Comparison of ENCODE assay signal across 8 cellular contexts in the genomic region with DNA sequence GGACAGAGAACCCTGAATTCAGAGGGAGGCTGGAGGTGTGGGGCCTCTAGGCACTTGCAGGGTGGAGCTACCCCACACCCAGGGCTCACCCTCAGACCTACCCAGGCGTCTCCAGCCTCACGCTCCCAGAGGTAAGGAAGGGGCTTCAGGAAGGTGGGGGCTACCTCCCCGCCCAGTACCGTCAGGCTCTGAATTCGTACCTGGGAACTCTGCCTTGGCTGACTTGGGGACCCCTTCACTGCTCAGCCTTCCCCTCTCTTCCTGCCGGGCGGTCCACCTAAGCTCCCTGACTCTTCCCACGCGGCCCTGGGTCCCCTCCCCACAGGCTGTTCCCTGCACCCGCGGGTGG. TPM values are rescaled to one million over a fixed set of nuclear protein-coding genes. Genes with fewer than 3 reads are reported as not detected.
A peak's percentile ranks its signal among the peaks of the same experiment; 100 is the strongest.
DNase-seq lines count a peak whose midpoint lies in the region; ATAC-seq and TF ChIP-seq lines count a peak whose summit lies in the region.

No MANE protein-coding gene starts in this region.

- H3K4me3 ChIP-seq in colonic mucosa = peak overlapping the region; percentile 33
- peak overlapping the region; percentile 27 for H3K4me3 ChIP-seq in mononuclear cell (ENCODE audit: low read length)
- peak overlapping the region in 3 of 4 donors; percentile 8 to 57 (median 27) for H3K4me3 ChIP-seq in transverse colon
- H3K4me3 ChIP-seq in SJCRH30 = no peak overlapping the region

- intact Hi-C loops in Right ventricle myocardium inferior (cut with DNase I) = no loop called here
- intact Hi-C loops in left cardiac atrium (cut with DNase I) = no loop called here
- intact Hi-C loops in colonic mucosa (cut with DNase I) = no loop called here
- intact Hi-C loops in transverse colon (cut with DNase I; ENCODE audit: low total_unique reads) = no loop called here

- H3K36me3 ChIP-seq in colonic mucosa (no peaks in the 10 kb centered on the region), transverse colon (no peaks in the 10 kb centered on the region), SJCRH30 (no peaks in the 10 kb centered on the region)

- 61% methylated on average over 10 of the region's 11 CpGs; no CpG with 5 or more reads in 1 of the 2 donors for WGBS in transverse colon (ENCODE audit: low coverage in 1 of 2), 2 donors

- TF ChIP-seq EP300 in transverse colon (IDR thresholded peaks at IDR 0.05; ENCODE audit: low read depth) = no peak

- no peaks in the 10 kb centered on the region for H3K9me3 ChIP-seq in colonic mucosa
- H3K9me3 ChIP-seq in mononuclear cell (ENCODE audit: low read depth, low read length) = no peaks in the 10 kb centered on the region
- H3K9me3 ChIP-seq in transverse colon = no peaks in the 10 kb centered on the region
- H3K9me3 ChIP-seq in SJCRH30 (replicated peaks) = peaks cover 6% of the 10 kb centered on the region; the same call in 1 of the 2 replicates

- no peak for TF ChIP-seq POLR2A in transverse colon (IDR thresholded peaks at IDR 0.05)

- in situ Hi-C loops in transverse colon (cut with MboI; ENCODE audit: low pct_ligation_motif_present in 1 of 4, low pct_unique_long_range_greater_than_20kb in 1 of 4, low sequenced_read_pairs in 3 of 4) = no loop called here

- peaks cover 24% of the 10 kb centered on the region for H3K27me3 ChIP-seq in colonic mucosa
- H3K27me3 ChIP-seq in mononuclear cell (ENCODE audit: insufficient read depth, low read length) = peaks cover 28% of the 10 kb centered on the region
- H3K27me3 ChIP-seq in transverse colon = peaks cover 62% of the 10 kb centered on the region
- H3K27me3 ChIP-seq in SJCRH30 = no peaks in the 10 kb centered on the region

- H3K27ac ChIP-seq in colonic mucosa (no peak overlapping the region), transverse colon (no peak overlapping the region), SJCRH30 (no peak overlapping the region)

- H3K9ac ChIP-seq in colonic mucosa (ENCODE audit: low read depth in 2 of 2, low read length in 2 of 2) = no peak overlapping the region

- DNase-seq in Right ventricle myocardium inferior (ENCODE audit: missing footprints) = no peak
- no peak for DNase-seq in left cardiac atrium
- no peak for DNase-seq in colonic mucosa
- DNase-seq in transverse colon = no peak
- no peak for DNase-seq in stimulated activated naive CD4-positive, alpha-beta T cell treated with Interleukin-2 at 50 U/mL for 16 hours (lab: John Stamatoyannopoulos, UW)
- no peak for DNase-seq in SJCRH30
- DNase-seq in hypothalamus (lab: John Stamatoyannopoulos, UW) = no peak

- no peak for TF ChIP-seq CTCF in colonic mucosa (IDR thresholded peaks at IDR 0.05)
- no peak for TF ChIP-seq CTCF in transverse colon (IDR thresholded peaks at IDR 0.05)

- ATAC-seq in Right ventricle myocardium inferior (peak; percentile 44), left cardiac atrium (no peak)

- H3K4me1 ChIP-seq in colonic mucosa = no peaks in the 10 kb centered on the region
- peaks cover 6% of the 10 kb centered on the region for H3K4me1 ChIP-seq in mononuclear cell (ENCODE audit: insufficient read depth, low read length)
- peaks cover 0 to 11% (median 4%) of the 10 kb centered on the region in 4 donors for H3K4me1 ChIP-seq in transverse colon
- H3K4me1 ChIP-seq in SJCRH30 = no peaks in the 10 kb centered on the region

RNA-seq across cellular contexts. Expression of gene PARP4, which starts 28.5 kb away (rescaled TPM):
- total RNA-seq in Right ventricle myocardium inferior (26.0 TPM), left cardiac atrium (10 to 100 TPM; 23.9 to 27.8 TPM), colonic mucosa (100 to 1,000 TPM in 1 of 2 donors, 10 to 100 TPM in 1; 89.3 to 137 TPM), mononuclear cell (41.1 TPM), transverse colon (100 to 1,000 TPM; 120 to 176 (median 147) TPM)
- total RNA-seq in SJCRH30 (2014; rRNA removed; shearing (Covaris generic)) = 49.9 and 54.0 TPM in 2 replicates
